In genomic region chr9:114677418-114677817, GRCh38 we compare ENCODE assay signal across 11 cellular contexts. TPM values are rescaled to one million over a fixed set of nuclear protein-coding genes. Genes with fewer than 3 reads are reported as not detected.
DNase-seq lines count a peak whose midpoint lies in the region; ATAC-seq and TF ChIP-seq lines count a peak whose summit lies in the region.
"Had no signal": no experiment of that assay in that cellular context is flagged by ENCODE, and none has a peak within 500 bp of the region (broad histone marks: within the 10 kb centered on the region; RNA-seq: fewer than 3 reads in every experiment).

No MANE protein-coding gene starts in this region.

- no peak overlapping the region for H3K27ac ChIP-seq in left ventricle myocardium inferior (replicated peaks)
- H3K27ac ChIP-seq: 22Rv1, tibial artery had no signal

- peak; percentile 71 for DNase-seq in DMS 273 (lab: John Stamatoyannopoulos, UW; ENCODE audit: unreplicated experiment)
- DNase-seq in DMS 273 treated with DMSO at 0.1 percent for 48 hours (lab: John Stamatoyannopoulos, UW), result no peak
- peak; percentile 79 for DNase-seq in NCI-H2196 (lab: John Stamatoyannopoulos, UW; ENCODE audit: unreplicated experiment)
- peak; percentile 99 for DNase-seq in dedifferentiated amniotic fluid mesenchymal stem cell (ENCODE audit: extremely low spot score)
- peak; percentile 99 for DNase-seq in skeletal muscle cell (ENCODE audit: low read depth)
- DNase-seq in left ventricle myocardium inferior, result no peak
- DNase-seq: tibial artery had no signal

- ATAC-seq in GM18858 (IDR thresholded peaks at IDR 0.05; ENCODE audit: unreplicated experiment) (no peak), GM19455 (IDR thresholded peaks at IDR 0.05; ENCODE audit: unreplicated experiment) (no peak)
- ATAC-seq: mucosa of descending colon had no signal

- H3K4me1 ChIP-seq in left ventricle myocardium inferior, result no peaks in the 10 kb centered on the region
- H3K4me1 ChIP-seq: tibial artery had no signal

- no peaks in the 10 kb centered on the region for H3K36me3 ChIP-seq in left ventricle myocardium inferior
- H3K36me3 ChIP-seq: tibial artery had no signal

- H3K4me3 ChIP-seq in skeletal muscle cell (ENCODE audit: low read depth, low read length) (no peak overlapping the region), left ventricle myocardium inferior (no peak overlapping the region)
- H3K4me3 ChIP-seq: mucosa of descending colon, tibial artery had no signal

- no peak for TF ChIP-seq CTCF in left ventricle myocardium inferior (IDR thresholded peaks at IDR 0.05; ENCODE audit: borderline replicate concordance)

- intact Hi-C loops in left ventricle myocardium inferior (cut with micrococcal nuclease), result loop anchor here (10.0 kb wide), 1 partner anchor 227 kb away; no protein-coding TSS in a partner anchor

- no peaks in the 10 kb centered on the region for H3K9me3 ChIP-seq in left ventricle myocardium inferior (replicated peaks)
- H3K9me3 ChIP-seq: mucosa of descending colon, tibial artery had no signal

- H3K27me3 ChIP-seq in left ventricle myocardium inferior (ENCODE audit: low read depth), result peaks cover 75% of the 10 kb centered on the region

RNA-seq across cellular contexts. Expression of gene TEX48, which starts 4.6 kb away (rescaled TPM):
- not detected for total RNA-seq in left ventricle myocardium inferior
- total RNA-seq: mucosa of descending colon had no signal

RNA-seq across cellular contexts. Expression of gene TEX53, which starts 19.8 kb away (rescaled TPM):
- total RNA-seq in left ventricle myocardium inferior, result not detected
- total RNA-seq: mucosa of descending colon had no signal

Comparison
In these comparisons a context has a peak if more than half of its experiments do, and no peak if none do; other contexts are left out.
1. DNase-seq: peak in DMS 273 (single experiment), NCI-H2196 (single experiment), dedifferentiated amniotic fluid mesenchymal stem cell (single experiment) and skeletal muscle cell (single experiment); none in DMS 273 treated with DMSO at 0.1 percent for 48 hours (single experiment) and left ventricle myocardium inferior (single experiment).